Comparison of ENCODE assay signal across 14 cellular contexts in the genomic region with DNA sequence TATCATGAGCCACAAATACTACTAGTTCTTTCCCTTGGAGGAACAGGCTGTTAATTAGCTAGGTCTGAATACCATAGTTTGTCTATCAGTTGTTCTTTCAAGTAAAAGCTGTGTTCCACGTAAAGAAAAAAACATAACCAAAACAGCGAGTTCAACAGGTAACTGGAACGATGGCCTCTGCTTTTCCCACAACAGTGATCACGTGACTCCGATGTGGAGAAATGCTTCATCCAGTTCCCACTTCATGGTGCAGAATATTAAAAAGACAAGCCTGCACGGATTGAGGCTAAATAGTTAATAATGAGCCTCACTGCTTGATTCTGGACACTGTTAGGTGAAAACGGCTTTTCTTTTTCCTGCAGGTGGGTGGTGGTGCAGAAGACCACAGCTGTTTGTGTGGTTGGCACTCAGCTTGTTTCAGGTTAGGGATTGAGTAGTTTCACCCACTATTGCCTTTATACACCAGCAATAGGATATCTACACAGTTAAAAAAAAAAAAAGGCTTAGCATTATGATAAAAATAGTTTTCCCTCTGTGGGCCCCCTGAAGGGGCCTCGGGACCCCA.
"Had no signal": no experiment of that assay in that cellular context is flagged by ENCODE, and none has a peak within 500 bp of the region (broad histone marks: within the 10 kb centered on the region; RNA-seq: fewer than 3 reads in every experiment).

No MANE protein-coding gene starts in this region.

- FAIRE-seq: endometrium, islet of Langerhans had no signal

- H3K27ac Mint-ChIP-seq: natural killer cell treated with Interleukin-12 subunit alpha and Interleukin-12 subunit beta and Interleukin-15 and Interleukin-18, amount 100 ng/mL, for 72 hours had no signal

- H3K9me3 ChIP-seq: gastrocnemius medialis, heart right ventricle, neutrophil had no signal

- H3K36me3 ChIP-seq: gastrocnemius medialis, heart right ventricle, neutrophil had no signal

- H3K4me1 ChIP-seq: gastrocnemius medialis had no signal

- H3K4me3 Mint-ChIP-seq: natural killer cell treated with Interleukin-12 subunit alpha and Interleukin-12 subunit beta and Interleukin-15 and Interleukin-18, amount 100 ng/mL, for 72 hours had no signal

- H3K36me3 Mint-ChIP-seq: natural killer cell treated with Interleukin-12 subunit alpha and Interleukin-12 subunit beta and Interleukin-15 and Interleukin-18, amount 100 ng/mL, for 72 hours had no signal

- H3K9me3 Mint-ChIP-seq: natural killer cell treated with Interleukin-12 subunit alpha and Interleukin-12 subunit beta and Interleukin-15 and Interleukin-18, amount 100 ng/mL, for 72 hours had no signal

- H3K4me2 ChIP-seq: smooth muscle cell had no signal

- H3K27ac ChIP-seq: gastrocnemius medialis, heart right ventricle, neutrophil had no signal

- H3K4me3 ChIP-seq: gastrocnemius medialis, heart right ventricle, smooth muscle cell had no signal

- ATAC-seq: esophagus mucosa; gastrocnemius medialis; natural killer cell treated with Interleukin-12 subunit alpha and Interleukin-12 subunit beta and Interleukin-15 and Interleukin-18, amount 100 ng/mL, for 72 hours had no signal

- DNase-seq: effector memory CD4-positive, alpha-beta T cell; gastrocnemius medialis; heart right ventricle; kidney glomerular epithelial cell; right cardiac atrium; stimulated activated CD4-positive, alpha-beta T cell treated with anti-CD3 and anti-CD28 coated beads, Interleukin-2, amount 100 ng/mL, for 48 hours; stimulated activated naive CD4-positive, alpha-beta T cell treated with Interleukin-2 at 50 U/mL for 16 hours; trophoblast cell had no signal
